Comparison of ENCODE assay signal across 10 cellular contexts in genomic region chr10:110268931-110269640, GRCh38. TPM values are rescaled to one million over a fixed set of nuclear protein-coding genes. Genes with fewer than 3 reads are reported as not detected.
A peak's percentile ranks its signal among the peaks of the same experiment; 100 is the strongest.
DNase-seq lines count a peak whose midpoint lies in the region; ATAC-seq, FAIRE-seq and TF ChIP-seq lines count a peak whose summit lies in the region.
"Had no signal": no experiment of that assay in that cellular context is flagged by ENCODE, and none has a peak within 500 bp of the region (broad histone marks: within the 10 kb centered on the region; RNA-seq: fewer than 3 reads in every experiment).

No MANE protein-coding gene starts in this region.

- H3K27me3 Mint-ChIP-seq in HFFc6 (ENCODE audit: insufficient read depth) = 0 out of 2 replicates have a peak, but pooled peaks cover 1% of the 10 kb centered on the region

- TF ChIP-seq EP300 in A549 (IDR thresholded peaks at IDR 0.05) = no peak

- no peaks in the 10 kb centered on the region for H3K4me1 ChIP-seq in A549
- peaks cover 0 to 22% of the 10 kb centered on the region in 2 donors for H3K4me1 ChIP-seq in breast epithelium
- peaks cover 9 to 32% of the 10 kb centered on the region in 2 donors for H3K4me1 ChIP-seq in muscle layer of duodenum (ENCODE audit: control insufficient read depth in 1 of 2, insufficient read depth in 2 of 2, low read length in 2 of 2)

- peaks cover 17% of the 10 kb centered on the region for H3K4me1 Mint-ChIP-seq in HFFc6 (ENCODE audit: low read depth)

- POLR2A ChIA-PET in A549 (lab: Yijun Ruan, JAX) = no interaction called here

- TF ChIP-seq RAD21 in A549 (conservative IDR thresholded peaks at IDR 0.05 in 1 of 2, IDR thresholded peaks at IDR 0.05 in 1 of 2) = no peak

- H3K27ac ChIP-seq in A549 (no peak overlapping the region), breast epithelium (peak overlapping the region; percentile 71 to 81), muscle layer of duodenum (ENCODE audit: low read length) (peak overlapping the region; percentile 86)

- no peak for DNase-seq in A549 (ENCODE audit: low read depth in 1 of 2, low spot score in 1 of 2)
- no peak for DNase-seq in HFFc6
- DNase-seq in breast epithelium (ENCODE audit: low spot score in 2 of 2) = no peak
- DNase-seq in SHP77 (lab: John Stamatoyannopoulos, UW) = no peak
- no peak for DNase-seq in ureter (ENCODE audit: low spot score)
- no peak for DNase-seq in foreskin fibroblast
- DNase-seq: activated gamma-delta T cell treated with Interleukin-2 at 50 U/mL for 16 hours; stimulated activated CD4-positive, alpha-beta T cell treated with anti-CD3 and anti-CD28 coated beads, Interleukin-2, amount 100 ng/mL, for 24 hours had no signal

- H3K27ac Mint-ChIP-seq in HFFc6 = no peak overlapping the region

- H3K4me3 Mint-ChIP-seq in HFFc6 = peak overlapping the region; percentile 70

- no peaks in the 10 kb centered on the region for H3K9me3 ChIP-seq in A549
- no peaks in the 10 kb centered on the region for H3K9me3 ChIP-seq in breast epithelium
- no peaks in the 10 kb centered on the region for H3K9me3 ChIP-seq in muscle layer of duodenum (ENCODE audit: control insufficient read depth in 1 of 2, low read length in 2 of 2)

- intact Hi-C loops in breast epithelium (cut with DNase I; ENCODE audit: low total_unique reads) = no loop called here

- H3K27me3 ChIP-seq in breast epithelium (no peaks in the 10 kb centered on the region), muscle layer of duodenum (ENCODE audit: low read depth, low read length) (no peaks in the 10 kb centered on the region)

- WGBS in A549 (ENCODE audit: missing lambda C conversion rate) = 65% methylated on average over 3 of the region's 3 CpGs

- H3K36me3 ChIP-seq in breast epithelium = no peaks in the 10 kb centered on the region
- H3K36me3 ChIP-seq in muscle layer of duodenum (ENCODE audit: control insufficient read depth in 1 of 2, insufficient read depth in 2 of 2, low read length in 2 of 2) = no peaks in the 10 kb centered on the region

- CTCF ChIA-PET in A549 (lab: Yijun Ruan, JAX) = interaction anchor here (0.5 to 4.5 kb wide), 5 partner anchors 10 to 144 kb away, joined by 3 to 23 read pairs (median 6); no protein-coding TSS in a partner anchor

- no peak for TF ChIP-seq CTCF in A549 (IDR thresholded peaks at IDR 0.05)
- TF ChIP-seq CTCF in HFFc6 (IDR thresholded peaks at IDR 0.05) = no peak
- no peak for TF ChIP-seq CTCF in breast epithelium (IDR thresholded peaks at IDR 0.05)
- TF ChIP-seq CTCF in foreskin fibroblast (IDR thresholded peaks at IDR 0.05; ENCODE audit: low read depth, low read length) = no peak

- peak overlapping the region; percentile 21 for H3K4me2 ChIP-seq in A549

- TF ChIP-seq POLR2A in A549 (IDR thresholded peaks at IDR 0.05; ENCODE audit: low read length) (no peak), breast epithelium (IDR thresholded peaks at IDR 0.05) (no peak)

- H3K4me3 ChIP-seq in A549 (no peak overlapping the region), breast epithelium (peak overlapping the region; percentile 6 to 56 (median 26)), muscle layer of duodenum (ENCODE audit: low read depth in 1 of 2, low read length in 2 of 2) (peak overlapping the region; percentile 46 to 56), foreskin fibroblast (ENCODE audit: low read depth in 1 of 2, low read length in 2 of 2) (no peak overlapping the region)

- FAIRE-seq in A549 (lab: Jason Lieb, UNC) = no peak

- H3K36me3 Mint-ChIP-seq in HFFc6 (ENCODE audit: low read depth) = no peaks in the 10 kb centered on the region

- ATAC-seq in A549 = no peak
- no peak for ATAC-seq in HG03439 (IDR thresholded peaks at IDR 0.05; ENCODE audit: unreplicated experiment)

- H3K9me3 Mint-ChIP-seq in HFFc6 = no peaks in the 10 kb centered on the region

TF ChIP-seq in A549, 52 proteins besides CTCF, POLR2A, EP300 and RAD21:
- no peak for TF ChIP-seq ESRRA (IDR thresholded peaks at IDR 0.05; ENCODE audit: borderline replicate concordance, low read length)

RNA-seq across cellular contexts. Expression of gene SMNDC1, which starts 35.6 kb away (rescaled TPM):
- polyA plus RNA-seq in A549 (2011; rRNA removed) (35.4 and 40.2 TPM in 2 replicates), A549 (2017; fragmentation: RNase III; extraction: RNeasy Plus Mini Kit Qiagen cat#74134 plus additional on column Dnase treatment) (27.5 to 30.1 TPM (median 28.1 TPM) in 3 replicates)
- 10.4 and 13.9 TPM in 2 replicates for polyA plus RNA-seq in A549 (2012; cell fraction: cytosol; rRNA removed)
- 7.1 and 9.5 TPM in 2 replicates for polyA plus RNA-seq in A549 (2012; cell fraction: nucleus; rRNA removed)
- polyA minus RNA-seq in A549 (2011; rRNA and poly(A)+ RNA removed) = 6.4 and 8.9 TPM in 2 replicates
- 10 to 100 TPM; 31.5 to 37.5 (median 34.8) TPM for total RNA-seq in HFFc6 (2021; fragmentation: NEBNext Ultra II Directional; extraction: Animal tissue kit (Norgen Biotek cat#: 25700))
- total RNA-seq in breast epithelium (10 to 100 TPM; 11.5 to 16.0 (median 13.4) TPM), ureter (27.9 TPM)

Comparison
In these comparisons a context has a peak if more than half of its experiments do, and no peak if none do; other contexts are left out.
1. H3K27ac ChIP-seq: peak in breast epithelium (2 of 2) and muscle layer of duodenum (single experiment); none in A549 (0 of 2).
2. H3K4me3 ChIP-seq: peak in breast epithelium (3 of 3) and muscle layer of duodenum (2 of 2); none in A549 (single experiment) and foreskin fibroblast (0 of 2).